1 cellular context compared by ENCODE assay signal in genomic region chr9:132494857-132495256, GRCh38.
A peak's percentile ranks its signal among the peaks of the same experiment; 100 is the strongest.
TF ChIP-seq lines count a peak whose summit lies in the region.

No MANE protein-coding gene starts in this region.

TF ChIP-seq in HepG2, 621 proteins besides CTCF, POLR2A, EP300 and RAD21 (continued from another document):
- TF ChIP-seq ZNF362 (CRISPR knock-in tag; IDR thresholded peaks at IDR 0.05; ENCODE audit: borderline replicate concordance) (peak; percentile 26; the same call in 1 of the 2 replicates), RARG (CRISPR knock-in tag; IDR thresholded peaks at IDR 0.05; ENCODE audit: low read depth) (no peak)
